11 cellular contexts compared by ENCODE assay signal in the genomic region with DNA sequence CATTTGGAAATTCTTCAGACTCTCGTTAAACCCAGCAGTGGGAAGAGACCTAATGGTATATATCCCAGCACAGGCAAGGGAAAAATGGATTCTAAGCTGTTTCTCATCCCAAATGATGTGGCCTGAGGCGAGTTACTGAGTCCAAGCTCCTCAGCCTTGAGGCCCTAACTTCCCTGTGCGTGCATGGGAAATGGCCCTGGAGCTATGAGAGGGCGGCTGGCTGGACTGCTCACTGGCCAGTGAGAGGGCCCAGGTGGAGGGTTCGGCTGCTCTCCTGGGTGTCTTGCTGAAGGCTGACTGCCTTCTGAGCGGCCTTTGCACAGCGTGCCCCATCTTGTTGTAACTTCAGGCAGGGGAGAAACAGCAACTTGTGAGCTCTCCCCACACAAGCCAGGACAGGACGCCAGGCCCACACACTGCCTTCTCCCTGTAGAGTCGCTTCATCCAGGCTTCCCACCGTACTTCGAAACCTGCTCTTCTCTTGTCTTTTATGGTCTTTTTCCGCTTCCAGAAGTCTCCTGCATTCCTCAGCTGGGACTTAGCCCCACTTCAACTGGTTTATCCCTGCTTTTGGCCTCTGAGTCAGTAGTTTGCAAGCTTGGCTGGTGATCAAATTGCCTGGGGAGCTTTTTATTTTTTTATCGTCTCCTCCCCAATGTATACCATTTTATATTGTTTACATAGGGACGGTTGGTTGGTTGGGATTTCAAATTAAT. TPM values are rescaled to one million over a fixed set of nuclear protein-coding genes. Genes with fewer than 3 reads are reported as not detected.
DNase-seq lines count a peak whose midpoint lies in the region; ATAC-seq and TF ChIP-seq lines count a peak whose summit lies in the region.
"Had no signal": no experiment of that assay in that cellular context is flagged by ENCODE, and none has a peak within 500 bp of the region (broad histone marks: within the 10 kb centered on the region; RNA-seq: fewer than 3 reads in every experiment).

No MANE protein-coding gene starts in this region.

- H3F3A ChIP-seq in smooth muscle cell (ENCODE audit: low read depth): peaks cover 21% of the 10 kb centered on the region

- no peak overlapping the region for H2AFZ ChIP-seq in smooth muscle cell (ENCODE audit: low read depth)

- no peaks in the 10 kb centered on the region for H3K27me3 ChIP-seq in smooth muscle cell (ENCODE audit: low read depth)

- H3K9me3 ChIP-seq in SK-N-MC (ENCODE audit: low read depth, low read length) (no peaks in the 10 kb centered on the region), smooth muscle cell (replicated peaks; ENCODE audit: low read depth) (no peaks in the 10 kb centered on the region)
- H3K9me3 ChIP-seq: gastroesophageal sphincter had no signal

- peak overlapping the region; percentile 58 for H3K4me3 ChIP-seq in SK-N-MC
- no peak overlapping the region for H3K4me3 ChIP-seq in smooth muscle cell
- H3K4me3 ChIP-seq: gastroesophageal sphincter had no signal

- no peak for TF ChIP-seq CTCF in smooth muscle cell (IDR thresholded peaks at IDR 0.05; ENCODE audit: borderline replicate concordance, insufficient read depth, poor library complexity, severe bottlenecking)

- no peak overlapping the region for H3K4me3 Mint-ChIP-seq in stimulated activated naive CD8-positive, alpha-beta T cell treated with anti-CD3 and anti-CD28 coated beads, Interleukin-15, amount 100 ng/mL, for 72 hours
- H3K4me3 Mint-ChIP-seq in activated naive CD8-positive, alpha-beta T cell treated with anti-CD3 and anti-CD28 coated beads, Interleukin-2, amount 50 U/mL, for 24 hours: no peak overlapping the region

- no peaks in the 10 kb centered on the region for H3K9me3 Mint-ChIP-seq in stimulated activated naive CD8-positive, alpha-beta T cell treated with anti-CD3 and anti-CD28 coated beads, Interleukin-15, amount 100 ng/mL, for 72 hours
- H3K9me3 Mint-ChIP-seq in activated naive CD8-positive, alpha-beta T cell treated with anti-CD3 and anti-CD28 coated beads, Interleukin-2, amount 50 U/mL, for 24 hours: no peaks in the 10 kb centered on the region

- no peak for ATAC-seq in stimulated activated naive CD8-positive, alpha-beta T cell treated with anti-CD3 and anti-CD28 coated beads, Interleukin-15, amount 100 ng/mL, for 72 hours
- no peak for ATAC-seq in activated naive CD8-positive, alpha-beta T cell treated with anti-CD3 and anti-CD28 coated beads, Interleukin-2, amount 50 U/mL, for 24 hours
- ATAC-seq: gastroesophageal sphincter had no signal

- peaks cover 1% of the 10 kb centered on the region for H3K79me2 ChIP-seq in smooth muscle cell (ENCODE audit: low read depth)

- peak; percentile 93 for DNase-seq in H4 (ENCODE audit: low spot score)
- DNase-seq in SK-N-MC (ENCODE audit: low read depth, low spot score): peak; percentile 87
- peak; percentile 87 for DNase-seq in foreskin melanocyte
- no peak for DNase-seq in smooth muscle cell (lab: John Stamatoyannopoulos, UW; ENCODE audit: unreplicated experiment)
- no peak for DNase-seq in stimulated activated naive CD8-positive, alpha-beta T cell treated with anti-CD3 and anti-CD28 coated beads, Interleukin-15, amount 100 ng/mL, for 72 hours
- no peak for DNase-seq in activated gamma-delta T cell treated with Interleukin-2 at 50 U/mL for 16 hours
- no peak for DNase-seq in NCI-H82 treated with DMSO at 0.1 percent for 48 hours (lab: John Stamatoyannopoulos, UW; ENCODE audit: unreplicated experiment)
- DNase-seq in activated naive CD8-positive, alpha-beta T cell treated with anti-CD3 and anti-CD28 coated beads, Interleukin-2, amount 50 U/mL, for 24 hours: no peak
- DNase-seq: activated effector memory CD4-positive, alpha-beta T cell treated with anti-CD3 and anti-CD28 coated beads, Interleukin-2, amount 50 U/mL, for 16 hours; NCI-H345 had no signal

- H3K36me3 Mint-ChIP-seq in activated naive CD8-positive, alpha-beta T cell treated with anti-CD3 and anti-CD28 coated beads, Interleukin-2, amount 50 U/mL, for 24 hours (ENCODE audit: low read depth): no peaks in the 10 kb centered on the region

- peaks cover 7% of the 10 kb centered on the region for H3K4me1 ChIP-seq in smooth muscle cell (ENCODE audit: low read depth)

- H3K27ac ChIP-seq in SK-N-MC (peak overlapping the region; percentile 96), smooth muscle cell (ENCODE audit: low read depth) (peak overlapping the region; percentile 74)
- H3K27ac ChIP-seq: gastroesophageal sphincter had no signal

- peak overlapping the region; percentile 47 for H3K9ac ChIP-seq in SK-N-MC (ENCODE audit: insufficient read length)
- no peak overlapping the region for H3K9ac ChIP-seq in smooth muscle cell (ENCODE audit: low read depth)

- WGBS in smooth muscle cell (ENCODE audit: low lambda C conversion rate): 36% methylated on average over 14 of the region's 14 CpGs

- H4K20me1 ChIP-seq in smooth muscle cell (ENCODE audit: low read depth): no peaks in the 10 kb centered on the region

- H3K36me3 ChIP-seq in SK-N-MC (ENCODE audit: insufficient read depth, low read length): no peaks in the 10 kb centered on the region
- H3K36me3 ChIP-seq in smooth muscle cell (ENCODE audit: low read depth): no peaks in the 10 kb centered on the region
- H3K36me3 ChIP-seq: gastroesophageal sphincter had no signal

- H3K4me1 Mint-ChIP-seq in stimulated activated naive CD8-positive, alpha-beta T cell treated with anti-CD3 and anti-CD28 coated beads, Interleukin-15, amount 100 ng/mL, for 72 hours: peaks cover 5% of the 10 kb centered on the region
- peaks cover 2% of the 10 kb centered on the region for H3K4me1 Mint-ChIP-seq in activated naive CD8-positive, alpha-beta T cell treated with anti-CD3 and anti-CD28 coated beads, Interleukin-2, amount 50 U/mL, for 24 hours

- peak overlapping the region; percentile 28 for H3K4me2 ChIP-seq in smooth muscle cell

- H3K27ac Mint-ChIP-seq in stimulated activated naive CD8-positive, alpha-beta T cell treated with anti-CD3 and anti-CD28 coated beads, Interleukin-15, amount 100 ng/mL, for 72 hours: peak overlapping the region in 1 of 2 donors; percentile 58
- H3K27ac Mint-ChIP-seq in activated naive CD8-positive, alpha-beta T cell treated with anti-CD3 and anti-CD28 coated beads, Interleukin-2, amount 50 U/mL, for 24 hours: no peak overlapping the region

- H3K27me3 Mint-ChIP-seq in stimulated activated naive CD8-positive, alpha-beta T cell treated with anti-CD3 and anti-CD28 coated beads, Interleukin-15, amount 100 ng/mL, for 72 hours: peaks cover 39% of the 10 kb centered on the region
- H3K27me3 Mint-ChIP-seq in activated naive CD8-positive, alpha-beta T cell treated with anti-CD3 and anti-CD28 coated beads, Interleukin-2, amount 50 U/mL, for 24 hours: peaks cover 26% of the 10 kb centered on the region

RNA-seq across cellular contexts. Expression of gene CDH3, which starts 13.3 kb away (rescaled TPM):
- total RNA-seq in H4 (2014; rRNA removed; shearing (Covaris generic)): not detected in 2 replicates
- 66.8 and 78.2 TPM in 2 replicates for total RNA-seq in smooth muscle cell
- polyA plus RNA-seq in smooth muscle cell: 18.9 and 77.6 TPM in 2 replicates

Comparison
In these comparisons a context has a peak if more than half of its experiments do, and no peak if none do; other contexts are left out.
1. DNase-seq: peak in H4 (single experiment), SK-N-MC (single experiment) and foreskin melanocyte (single experiment); none in smooth muscle cell (single experiment), stimulated activated naive CD8-positive, alpha-beta T cell treated with anti-CD3 and anti-CD28 coated beads, Interleukin-15, amount 100 ng/mL, for 72 hours (0 of 2), activated gamma-delta T cell treated with Interleukin-2 at 50 U/mL for 16 hours (single experiment), NCI-H82 treated with DMSO at 0.1 percent for 48 hours (single experiment) and activated naive CD8-positive, alpha-beta T cell treated with anti-CD3 and anti-CD28 coated beads, Interleukin-2, amount 50 U/mL, for 24 hours (single experiment).
2. RNA of gene CDH3, which starts 13.3 kb away (total RNA-seq): 66.8 to 78.2 TPM in smooth muscle cell; not detected in H4; every median in the first group is over 10 times any median in the second.